13 cellular contexts compared by ENCODE assay signal in genomic region chr1:94022471-94023189, GRCh38.
DNase-seq lines count a peak whose midpoint lies in the region; ATAC-seq, FAIRE-seq and TF ChIP-seq lines count a peak whose summit lies in the region.
"Had no signal": no experiment of that assay in that cellular context is flagged by ENCODE, and none has a peak within 500 bp of the region (broad histone marks: within the 10 kb centered on the region; RNA-seq: fewer than 3 reads in every experiment).

No MANE protein-coding gene starts in this region.

- H3F3A ChIP-seq in GM23338 (replicated peaks; ENCODE audit: low read depth), result no peaks in the 10 kb centered on the region

- H3K27me3 ChIP-seq in liver (ENCODE audit: control insufficient read depth in 4 of 4, insufficient read depth in 4 of 4, low read length in 3 of 4) (no peaks in the 10 kb centered on the region), GM23338 (ENCODE audit: insufficient read depth) (no peaks in the 10 kb centered on the region)
- H3K27me3 ChIP-seq: ascending aorta; BLaER1 treated with 17β-estradiol and CSF1 and Interleukin-3, amounts not matched to agents 10 nM and 100 nM; SJSA1 had no signal

- no peak overlapping the region for H3K27ac Mint-ChIP-seq in GM23338
- H3K27ac Mint-ChIP-seq: activated CD4-positive, alpha-beta memory T cell treated with anti-CD3 and anti-CD28 coated beads, Interleukin-2, amount 10 ng/mL, durations not matched to agents 7 days and 5 days had no signal

- no peaks in the 10 kb centered on the region for H3K79me2 ChIP-seq in GM23338 (replicated peaks; ENCODE audit: insufficient read depth)

- TF ChIP-seq EP300 in A549 (IDR thresholded peaks at IDR 0.05), result no peak

- no peak for TF ChIP-seq RAD21 in A549 (conservative IDR thresholded peaks at IDR 0.05 in 1 of 2, IDR thresholded peaks at IDR 0.05 in 1 of 2)
- no peak for TF ChIP-seq RAD21 in liver (IDR thresholded peaks at IDR 0.05)

- no peak for FAIRE-seq in A549 (lab: Jason Lieb, UNC)
- FAIRE-seq: GM12892 had no signal

- no peak for TF ChIP-seq POLR2A in A549 (IDR thresholded peaks at IDR 0.05; ENCODE audit: low read length)

- CTCF ChIA-PET in A549 (lab: Yijun Ruan, JAX), result interaction anchor here (0.7 to 32.3 kb wide), 9 partner anchors 10 to 441 kb away, joined by 3 to 840 read pairs (median 4); partner anchors contain the start of genes ARHGAP29 and GCLM

- no peaks in the 10 kb centered on the region for H3K36me3 Mint-ChIP-seq in GM23338 (ENCODE audit: low read depth)

- WGBS in A549 (ENCODE audit: missing lambda C conversion rate), result 41% methylated on average over 4 of the region's 6 CpGs
- 88% methylated on average over 6 of the region's 6 CpGs for WGBS in liver

- no peaks in the 10 kb centered on the region for H3K9me3 Mint-ChIP-seq in GM23338
- H3K9me3 Mint-ChIP-seq: activated CD4-positive, alpha-beta memory T cell treated with anti-CD3 and anti-CD28 coated beads, Interleukin-2, amount 10 ng/mL, durations not matched to agents 7 days and 5 days had no signal

- peaks cover 23% of the 10 kb centered on the region for H3K4me1 Mint-ChIP-seq in GM23338

- H2AFZ ChIP-seq in GM23338, result no peak overlapping the region

- H3K4me3 ChIP-seq in A549, result no peak overlapping the region
- no peak overlapping the region for H3K4me3 ChIP-seq in LNCaP clone FGC (ENCODE audit: low read depth, low read length)
- H3K4me3 ChIP-seq in liver (ENCODE audit: low read depth in 1 of 3, low read length in 3 of 3), result no peak overlapping the region
- H3K4me3 ChIP-seq in GM23338, result no peak overlapping the region
- H3K4me3 ChIP-seq: ascending aorta; BLaER1 treated with 17β-estradiol and CSF1 and Interleukin-3, amounts not matched to agents 10 nM and 100 nM; SJSA1 had no signal

- H3K9me2 ChIP-seq in GM23338 (ENCODE audit: insufficient read depth), result no peaks in the 10 kb centered on the region

- H3K27ac ChIP-seq in A549 (peak overlapping the region; percentile 50 to 85), liver (ENCODE audit: low read depth in 1 of 2, low read length in 2 of 2) (no peak overlapping the region), GM23338 (ENCODE audit: low read depth) (no peak overlapping the region)
- H3K27ac ChIP-seq: ascending aorta; BLaER1 treated with 17β-estradiol and CSF1 and Interleukin-3, amounts not matched to agents 10 nM and 100 nM; SJSA1 had no signal

- no peak overlapping the region for H3K9ac ChIP-seq in liver (ENCODE audit: low read depth in 1 of 2, low read length in 2 of 2)
- H3K9ac ChIP-seq: BLaER1 treated with 17β-estradiol and CSF1 and Interleukin-3, amounts not matched to agents 10 nM and 100 nM had no signal

- peak; percentile 90 to 94 for ATAC-seq in A549
- no peak for ATAC-seq in GM23338

- H3K4me1 ChIP-seq in A549, result peaks cover 40% of the 10 kb centered on the region
- peaks cover 0 to 3% (median 0%) of the 10 kb centered on the region in 4 donors for H3K4me1 ChIP-seq in liver (ENCODE audit: control insufficient read depth in 4 of 4, insufficient read depth in 4 of 4, low read length in 3 of 4)
- peaks cover 9% of the 10 kb centered on the region for H3K4me1 ChIP-seq in GM23338 (ENCODE audit: insufficient read depth)

- no peak overlapping the region for H3K4me3 Mint-ChIP-seq in GM23338
- H3K4me3 Mint-ChIP-seq: activated CD4-positive, alpha-beta memory T cell treated with anti-CD3 and anti-CD28 coated beads, Interleukin-2, amount 10 ng/mL, durations not matched to agents 7 days and 5 days had no signal

- peaks cover 0 to 1% (median 0%) of the 10 kb centered on the region in 4 donors for H3K36me3 ChIP-seq in liver (ENCODE audit: control insufficient read depth in 4 of 4, insufficient read depth in 3 of 4, low read depth in 1 of 4, low read length in 3 of 4)
- no peaks in the 10 kb centered on the region for H3K36me3 ChIP-seq in GM23338 (ENCODE audit: insufficient read depth)
- H3K36me3 ChIP-seq: ascending aorta; BLaER1 treated with 17β-estradiol and CSF1 and Interleukin-3, amounts not matched to agents 10 nM and 100 nM; SJSA1 had no signal

- peaks cover 3% of the 10 kb centered on the region for H3K27me3 Mint-ChIP-seq in GM23338 (ENCODE audit: insufficient read depth, low read depth, poor library complexity)

- POLR2A ChIA-PET in A549 (lab: Yijun Ruan, JAX), result interaction anchor here (1.0 kb wide), 3 partner anchors 11 to 113 kb away, joined by 3 to 6 read pairs (median 3); partner anchors contain the start of gene GCLM

- H3K4me2 ChIP-seq in A549 (peak overlapping the region; percentile 45), GM23338 (no peak overlapping the region)
- H3K4me2 ChIP-seq: BLaER1 treated with 17β-estradiol and CSF1 and Interleukin-3, amounts not matched to agents 10 nM and 100 nM had no signal

- DNase-seq in A549 (ENCODE audit: low read depth in 1 of 2, low spot score in 1 of 2) (peak; percentile 44 to 78), LNCaP clone FGC (ENCODE audit: low read depth) (peak; percentile 57), dedifferentiated amniotic fluid mesenchymal stem cell (ENCODE audit: extremely low spot score) (peak; percentile 85), epidermal melanocyte (ENCODE audit: insufficient read length, low spot score) (no peak), GM23338 (ENCODE audit: low spot score) (no peak), NCI-H187 (lab: John Stamatoyannopoulos, UW) (no peak), COLO829 (ENCODE audit: low spot score) (no peak)
- DNase-seq: activated CD4-positive, alpha-beta memory T cell treated with anti-CD3 and anti-CD28 coated beads, Interleukin-2, amount 10 ng/mL, durations not matched to agents 7 days and 5 days had no signal

- H4K20me1 ChIP-seq in GM23338 (replicated peaks; ENCODE audit: insufficient read depth), result no peaks in the 10 kb centered on the region
- H4K20me1 ChIP-seq: BLaER1 treated with 17β-estradiol and CSF1 and Interleukin-3, amounts not matched to agents 10 nM and 100 nM had no signal

- TF ChIP-seq CTCF in A549 (IDR thresholded peaks at IDR 0.05), result no peak
- no peak for TF ChIP-seq CTCF in LNCaP clone FGC (IDR thresholded peaks at IDR 0.05; ENCODE audit: control insufficient read depth, extremely low read depth, insufficient read depth)
- no peak for TF ChIP-seq CTCF in liver (IDR thresholded peaks at IDR 0.05; ENCODE audit: low read depth, low read length, missing input control)
- no peak for TF ChIP-seq CTCF in GM23338 (conservative IDR thresholded peaks at IDR 0.05; ENCODE audit: low read depth in 2 of 2)

- H3K9me3 ChIP-seq in A549 (no peaks in the 10 kb centered on the region), liver (ENCODE audit: control insufficient read depth in 4 of 4, low read length in 3 of 4) (no peaks in the 10 kb centered on the region)
- H3K9me3 ChIP-seq: ascending aorta; BLaER1 treated with 17β-estradiol and CSF1 and Interleukin-3, amounts not matched to agents 10 nM and 100 nM; SJSA1 had no signal

TF ChIP-seq in A549, 52 proteins besides CTCF, POLR2A, EP300 and RAD21:
- TF ChIP-seq HEYL (CRISPR knock-in tag; IDR thresholded peaks at IDR 0.05) (no peak), KDM5A (IDR thresholded peaks at IDR 0.05) (no peak), HOXA7 (CRISPR knock-in tag; IDR thresholded peaks at IDR 0.05) (no peak), CBX8 (IDR thresholded peaks at IDR 0.05) (no peak), FOSL2 (IDR thresholded peaks at IDR 0.05) (no peak), FOSL2 (CRISPR knock-in tag; IDR thresholded peaks at IDR 0.05) (peak; percentile 27; the same call in 1 of the 2 replicates), HOXB5 (CRISPR knock-in tag; IDR thresholded peaks at IDR 0.05) (no peak)
- TF ChIP-seq, protein P1, sequence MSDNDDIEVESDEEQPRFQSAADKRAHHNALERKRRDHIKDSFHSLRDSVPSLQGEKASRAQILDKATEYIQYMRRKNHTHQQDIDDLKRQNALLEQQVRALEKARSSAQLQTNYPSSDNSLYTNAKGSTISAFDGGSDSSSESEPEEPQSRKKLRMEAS (IDR thresholded peaks at IDR 0.05), result no peak
TF ChIP-seq in A549: peak in this region for 1.

TF ChIP-seq in liver, 16 proteins besides CTCF, POLR2A, EP300 and RAD21:
- TF ChIP-seq HNF4A (conservative IDR thresholded peaks at IDR 0.05) (peak in 1 of 2 donors; percentile 9), ZBTB33 (IDR thresholded peaks at IDR 0.05) (no peak), FOXA2 (IDR thresholded peaks at IDR 0.05) (peak; percentile 33)

TF ChIP-seq in GM23338, 12 proteins besides CTCF, POLR2A, EP300 and RAD21 (continues in another document):
- TF ChIP-seq, protein P2, sequence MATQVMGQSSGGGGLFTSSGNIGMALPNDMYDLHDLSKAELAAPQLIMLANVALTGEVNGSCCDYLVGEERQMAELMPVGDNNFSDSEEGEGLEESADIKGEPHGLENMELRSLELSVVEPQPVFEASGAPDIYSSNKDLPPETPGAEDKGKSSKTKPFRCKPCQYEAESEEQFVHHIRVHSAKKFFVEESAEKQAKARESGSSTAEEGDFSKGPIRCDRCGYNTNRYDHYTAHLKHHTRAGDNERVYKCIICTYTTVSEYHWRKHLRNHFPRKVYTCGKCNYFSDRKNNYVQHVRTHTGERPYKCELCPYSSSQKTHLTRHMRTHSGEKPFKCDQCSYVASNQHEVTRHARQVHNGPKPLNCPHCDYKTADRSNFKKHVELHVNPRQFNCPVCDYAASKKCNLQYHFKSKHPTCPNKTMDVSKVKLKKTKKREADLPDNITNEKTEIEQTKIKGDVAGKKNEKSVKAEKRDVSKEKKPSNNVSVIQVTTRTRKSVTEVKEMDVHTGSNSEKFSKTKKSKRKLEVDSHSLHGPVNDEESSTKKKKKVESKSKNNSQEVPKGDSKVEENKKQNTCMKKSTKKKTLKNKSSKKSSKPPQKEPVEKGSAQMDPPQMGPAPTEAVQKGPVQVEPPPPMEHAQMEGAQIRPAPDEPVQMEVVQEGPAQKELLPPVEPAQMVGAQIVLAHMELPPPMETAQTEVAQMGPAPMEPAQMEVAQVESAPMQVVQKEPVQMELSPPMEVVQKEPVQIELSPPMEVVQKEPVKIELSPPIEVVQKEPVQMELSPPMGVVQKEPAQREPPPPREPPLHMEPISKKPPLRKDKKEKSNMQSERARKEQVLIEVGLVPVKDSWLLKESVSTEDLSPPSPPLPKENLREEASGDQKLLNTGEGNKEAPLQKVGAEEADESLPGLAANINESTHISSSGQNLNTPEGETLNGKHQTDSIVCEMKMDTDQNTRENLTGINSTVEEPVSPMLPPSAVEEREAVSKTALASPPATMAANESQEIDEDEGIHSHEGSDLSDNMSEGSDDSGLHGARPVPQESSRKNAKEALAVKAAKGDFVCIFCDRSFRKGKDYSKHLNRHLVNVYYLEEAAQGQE (IDR thresholded peaks at IDR 0.05; ENCODE audit: unreplicated experiment), result no peak
- TF ChIP-seq ZNF331 (CRISPR knock-in tag; IDR thresholded peaks at IDR 0.05; ENCODE audit: low read depth) (no peak), CREB1 (CRISPR knock-in tag; IDR thresholded peaks at IDR 0.05; ENCODE audit: low read depth) (no peak)
- TF ChIP-seq, protein P3, sequence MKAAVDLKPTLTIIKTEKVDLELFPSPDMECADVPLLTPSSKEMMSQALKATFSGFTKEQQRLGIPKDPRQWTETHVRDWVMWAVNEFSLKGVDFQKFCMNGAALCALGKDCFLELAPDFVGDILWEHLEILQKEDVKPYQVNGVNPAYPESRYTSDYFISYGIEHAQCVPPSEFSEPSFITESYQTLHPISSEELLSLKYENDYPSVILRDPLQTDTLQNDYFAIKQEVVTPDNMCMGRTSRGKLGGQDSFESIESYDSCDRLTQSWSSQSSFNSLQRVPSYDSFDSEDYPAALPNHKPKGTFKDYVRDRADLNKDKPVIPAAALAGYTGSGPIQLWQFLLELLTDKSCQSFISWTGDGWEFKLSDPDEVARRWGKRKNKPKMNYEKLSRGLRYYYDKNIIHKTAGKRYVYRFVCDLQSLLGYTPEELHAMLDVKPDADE (IDR thresholded peaks at IDR 0.05), result no peak

Comparison
In these comparisons a context has a peak if more than half of its experiments do, and no peak if none do; other contexts are left out.
1. DNase-seq: peak in A549 (2 of 2), LNCaP clone FGC (single experiment) and dedifferentiated amniotic fluid mesenchymal stem cell (single experiment); none in epidermal melanocyte (single experiment), GM23338 (single experiment), NCI-H187 (0 of 2) and COLO829 (single experiment).
2. H3K27ac ChIP-seq: peak in A549 (2 of 2); none in liver (0 of 2) and GM23338 (single experiment).